In the genomic region with DNA sequence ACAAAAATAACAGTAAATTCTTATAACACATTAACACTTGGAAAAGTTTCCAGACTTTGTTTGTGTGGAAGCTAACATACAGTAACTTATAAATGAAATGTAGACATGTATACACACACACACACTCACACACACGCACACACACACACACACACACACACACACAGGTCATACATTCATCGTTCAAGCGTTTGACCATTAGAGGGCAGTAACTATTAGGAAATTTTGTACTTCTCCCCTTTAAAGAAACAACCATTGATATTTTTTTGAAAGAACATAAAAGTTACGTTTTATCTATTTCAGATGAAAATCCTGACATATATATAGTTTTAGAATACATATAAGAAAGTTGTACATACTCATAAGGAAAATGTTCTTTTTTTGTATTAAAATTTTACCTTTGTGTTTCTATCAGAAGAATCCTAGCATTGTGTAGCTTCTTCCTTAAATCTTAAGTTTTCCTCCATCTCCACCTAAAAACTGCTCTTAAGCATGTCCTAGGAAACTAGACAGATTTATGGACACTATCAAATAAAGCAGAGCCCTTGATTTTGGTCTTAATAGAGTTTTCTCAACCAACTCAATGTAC, we compare ENCODE assay signal across 9 cellular contexts. TPM values are rescaled to one million over a fixed set of nuclear protein-coding genes. Genes with fewer than 3 reads are reported as not detected.
DNase-seq lines count a peak whose midpoint lies in the region; ATAC-seq and TF ChIP-seq lines count a peak whose summit lies in the region.
"Had no signal": no experiment of that assay in that cellular context is flagged by ENCODE, and none has a peak within 500 bp of the region (broad histone marks: within the 10 kb centered on the region; RNA-seq: fewer than 3 reads in every experiment).

No MANE protein-coding gene starts in this region.

- no peak for TF ChIP-seq POLR2A in stomach (IDR thresholded peaks at IDR 0.05)

- TF ChIP-seq RAD21 in SK-N-SH (IDR thresholded peaks at IDR 0.05; ENCODE audit: low read length) = peak; percentile 65

- H3K36me3 ChIP-seq in MM.1S (replicated peaks; ENCODE audit: insufficient read depth, low read length) (no peaks in the 10 kb centered on the region), SK-N-SH (replicated peaks in 1 of 2; ENCODE audit: control insufficient read depth in 1 of 2, insufficient read depth in 2 of 2, low read length in 1 of 2) (no peaks in the 10 kb centered on the region), stomach (no peaks in the 10 kb centered on the region)

- DNase-seq in COR-L47 (lab: John Stamatoyannopoulos, UW) (peak; percentile 68), MM.1S (peak; percentile 66), SK-N-SH (peak; percentile 20), foreskin keratinocyte (peak; percentile 13 to 56), stomach (no peak), activated gamma-delta T cell (lab: John Stamatoyannopoulos, UW) (no peak)
- no peak for DNase-seq in effector CD8-positive, alpha-beta T cell (lab: John Stamatoyannopoulos, UW)

- WGBS in SK-N-SH (ENCODE audit: low lambda C conversion rate) = 3% methylated on average over 4 of the region's 4 CpGs
- 3 to 8% (median 7%) methylated on average over 4 of the region's 4 CpGs for WGBS in stomach, 5 donors

- CTCF ChIA-PET in SK-N-SH (lab: Yijun Ruan, JAX) = interaction anchor here (0.6 to 2.1 kb wide), 8 partner anchors 12 to 290 kb away, joined by 3 to 8 read pairs (median 3); no protein-coding TSS in a partner anchor

- H3K9me3 ChIP-seq in MM.1S (replicated peaks; ENCODE audit: insufficient read depth, low read length) (no peaks in the 10 kb centered on the region), SK-N-SH (no peaks in the 10 kb centered on the region), stomach (no peaks in the 10 kb centered on the region)

- H3K9ac ChIP-seq in MM.1S (ENCODE audit: low read length) = no peak overlapping the region
- no peak overlapping the region for H3K9ac ChIP-seq in SK-N-SH

- H2AFZ ChIP-seq in MM.1S (ENCODE audit: low read length) (0 out of 2 replicates have a peak overlapping the region, but pooled peaks have one; percentile 6), SK-N-SH (ENCODE audit: low read depth) (no peak overlapping the region)

- H3K27me3 ChIP-seq in MM.1S (replicated peaks; ENCODE audit: insufficient read depth, low read length) (no peaks in the 10 kb centered on the region), SK-N-SH (ENCODE audit: insufficient read depth) (no peaks in the 10 kb centered on the region), foreskin keratinocyte (no peaks in the 10 kb centered on the region), stomach (no peaks in the 10 kb centered on the region)

- no peak overlapping the region for H3K27ac ChIP-seq in MM.1S (ENCODE audit: low read length)
- no peak overlapping the region for H3K27ac ChIP-seq in SK-N-SH (ENCODE audit: low read depth in 2 of 2, low read length in 1 of 2)
- H3K27ac ChIP-seq in foreskin keratinocyte = no peak overlapping the region
- no peak overlapping the region for H3K27ac ChIP-seq in stomach

- POLR2A ChIA-PET in SK-N-SH (lab: Yijun Ruan, JAX) = no interaction called here

- intact Hi-C loops in stomach (cut with DNase I; ENCODE audit: low total_unique reads) = no loop called here

- H3K4me1 ChIP-seq in MM.1S (ENCODE audit: low read length) = no peaks in the 10 kb centered on the region
- H3K4me1 ChIP-seq in SK-N-SH (ENCODE audit: control insufficient read depth in 1 of 2, insufficient read depth in 2 of 2, low read depth in 1 of 2, low read length in 1 of 2) = peaks cover 0 to 9% of the 10 kb centered on the region in 2 experiments; a peak in 1 of 4 replicates
- no peaks in the 10 kb centered on the region for H3K4me1 ChIP-seq in foreskin keratinocyte
- no peaks in the 10 kb centered on the region for H3K4me1 ChIP-seq in stomach

- H3F3A ChIP-seq in MM.1S (ENCODE audit: insufficient read depth, low read length) (no peaks in the 10 kb centered on the region), SK-N-SH (replicated peaks; ENCODE audit: insufficient read depth) (no peaks in the 10 kb centered on the region)

- ATAC-seq in GM21367 (IDR thresholded peaks at IDR 0.05; ENCODE audit: unreplicated experiment) (peak; percentile 83), foreskin keratinocyte (peak; percentile 74)
- ATAC-seq: K562 had no signal

- H3K79me2 ChIP-seq in MM.1S (ENCODE audit: low read length) (no peaks in the 10 kb centered on the region), SK-N-SH (ENCODE audit: insufficient read depth) (no peaks in the 10 kb centered on the region)

- H3K4me2 ChIP-seq in MM.1S (ENCODE audit: low read depth, low read length) (no peak overlapping the region), SK-N-SH (no peak overlapping the region)

- H3K4me3 ChIP-seq in MM.1S (ENCODE audit: low read length) (no peak overlapping the region), SK-N-SH (ENCODE audit: low read depth in 2 of 2, low read length in 1 of 2) (no peak overlapping the region), stomach (no peak overlapping the region)
- H3K4me3 ChIP-seq: K562 had no signal

- H3K9me2 ChIP-seq in MM.1S (replicated peaks; ENCODE audit: insufficient read depth, low read length) = no peaks in the 10 kb centered on the region
- H3K9me2 ChIP-seq in SK-N-SH = no peaks in the 10 kb centered on the region

- TF ChIP-seq CTCF in MM.1S (IDR thresholded peaks at IDR 0.05; ENCODE audit: low read length) = peak; percentile 62
- TF ChIP-seq CTCF in SK-N-SH (IDR thresholded peaks at IDR 0.05) = peak; percentile 81
- TF ChIP-seq CTCF in foreskin keratinocyte (conservative IDR thresholded peaks at IDR 0.05) = peak; percentile 88
- peak in 4 of 7 experiments; percentile 16 to 41 (median 30) for TF ChIP-seq CTCF in stomach (IDR thresholded peaks at IDR 0.05)

- H4K20me1 ChIP-seq in MM.1S (ENCODE audit: insufficient read depth, low read length) = no peaks in the 10 kb centered on the region
- no peaks in the 10 kb centered on the region for H4K20me1 ChIP-seq in SK-N-SH (ENCODE audit: insufficient read depth)

- TF ChIP-seq EP300 in SK-N-SH (IDR thresholded peaks at IDR 0.05; ENCODE audit: borderline replicate concordance in 1 of 2, low read depth in 1 of 2, low read length in 1 of 2) (no peak), stomach (IDR thresholded peaks at IDR 0.05) (no peak)

TF ChIP-seq in SK-N-SH, 30 proteins besides CTCF, POLR2A, EP300 and RAD21:
- TF ChIP-seq, protein P1, sequence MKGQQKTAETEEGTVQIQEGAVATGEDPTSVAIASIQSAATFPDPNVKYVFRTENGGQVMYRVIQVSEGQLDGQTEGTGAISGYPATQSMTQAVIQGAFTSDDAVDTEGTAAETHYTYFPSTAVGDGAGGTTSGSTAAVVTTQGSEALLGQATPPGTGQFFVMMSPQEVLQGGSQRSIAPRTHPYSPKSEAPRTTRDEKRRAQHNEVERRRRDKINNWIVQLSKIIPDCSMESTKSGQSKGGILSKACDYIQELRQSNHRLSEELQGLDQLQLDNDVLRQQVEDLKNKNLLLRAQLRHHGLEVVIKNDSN (IDR thresholded peaks at IDR 0.05; ENCODE audit: borderline replicate concordance, low read depth) = no peak
- peak; percentile 48 for TF ChIP-seq SMC3 (IDR thresholded peaks at IDR 0.05; ENCODE audit: low read depth, low read length)

RNA-seq across cellular contexts. Expression of a gene that starts 29.0 kb away (rescaled TPM):
- 0.46 and 1.4 TPM in 2 replicates for polyA plus RNA-seq in SK-N-SH (2012; rRNA removed)
- 0.90 and 1.0 TPM in 2 replicates for polyA plus RNA-seq in SK-N-SH (2012; cell fraction: cytosol; rRNA removed)
- 0.35 and 1.0 TPM in 2 replicates for polyA plus RNA-seq in SK-N-SH (2012; cell fraction: nucleus; rRNA removed)
- total RNA-seq in foreskin keratinocyte = not detected in 2 replicates
- not detected in 2 replicates for polyA plus RNA-seq in foreskin keratinocyte
- under 1 TPM in 2 of 5 donors, not detected in 3; 0.29 to 0.92 TPM for total RNA-seq in stomach
- under 1 TPM in 1 of 3 donors, not detected in 2; 0.55 TPM for polyA plus RNA-seq in stomach
- total RNA-seq: K562 had no signal
- polyA plus RNA-seq: K562 had no signal

Comparison
In these comparisons a context has a peak if more than half of its experiments do, and no peak if none do; other contexts are left out.
1. DNase-seq: peak in COR-L47 (single experiment), MM.1S (single experiment), SK-N-SH (single experiment) and foreskin keratinocyte (2 of 2); none in stomach (single experiment), effector CD8-positive, alpha-beta T cell (single experiment) and activated gamma-delta T cell (single experiment).
2. CTCF ChIP-seq: peak in every context shown above with its lines; median percentile 88 in foreskin keratinocyte; 81 in SK-N-SH; 62 in MM.1S; 30 in stomach.